ENCODE assay signal across 8 cellular contexts in genomic region chr20:24027229-24027628, GRCh38. TPM values are rescaled to one million over a fixed set of nuclear protein-coding genes. Genes with fewer than 3 reads are reported as not detected.
DNase-seq lines count a peak whose midpoint lies in the region; ATAC-seq and TF ChIP-seq lines count a peak whose summit lies in the region.

No MANE protein-coding gene starts in this region.

- no peak for TF ChIP-seq POLR2A in Peyer's patch (IDR thresholded peaks at IDR 0.05)

- H3K4me1 ChIP-seq in Peyer's patch (no peaks in the 10 kb centered on the region), lung (ENCODE audit: control insufficient read depth in 2 of 2, insufficient read depth in 2 of 2, low read length in 2 of 2) (no peaks in the 10 kb centered on the region)

- peak; percentile 65 for ATAC-seq in GM19324 (IDR thresholded peaks at IDR 0.05; ENCODE audit: low FRiP score, unreplicated experiment)
- ATAC-seq in lung (ENCODE audit: insufficient read depth, low FRiP score) = no peak
- peak; percentile 95 to 97 for ATAC-seq in stimulated activated naive B cell treated with anti-CD40 and anti-IgM and Interleukin-4, amounts not matched to agents 10 μg/mL and 1 μg/mL and 100 μg/mL, for 72 hours (replicated peaks)

- H3K9me3 ChIP-seq in Peyer's patch = peaks cover 0 to 3% (median 0%) of the 10 kb centered on the region in 4 donors
- H3K9me3 ChIP-seq in lung (ENCODE audit: control insufficient read depth in 2 of 2, insufficient read depth in 1 of 2, low read length in 1 of 2) = no peaks in the 10 kb centered on the region

- TF ChIP-seq CTCF in Peyer's patch (IDR thresholded peaks at IDR 0.05) = no peak
- TF ChIP-seq CTCF in lung (IDR thresholded peaks at IDR 0.05; ENCODE audit: control extremely low read depth, extremely low read depth) = no peak

- WGBS in lung, 2 donors = 15 to 21% methylated on average over 6 of the region's 6 CpGs

- H3K4me3 ChIP-seq in Peyer's patch = no peak overlapping the region
- H3K4me3 ChIP-seq in lung = no peak overlapping the region

- H3K36me3 ChIP-seq in Peyer's patch = no peaks in the 10 kb centered on the region
- no peaks in the 10 kb centered on the region for H3K36me3 ChIP-seq in lung (ENCODE audit: control insufficient read depth in 2 of 2, insufficient read depth in 2 of 2, low read length in 2 of 2)

- peak overlapping the region; percentile 49 for H3K27ac Mint-ChIP-seq in stimulated activated naive B cell treated with anti-CD40 and anti-IgM and Interleukin-4, amounts not matched to agents 10 μg/mL and 1 μg/mL and 100 μg/mL, for 72 hours

- peaks cover 10 to 20% of the 10 kb centered on the region in 2 donors for H3K4me1 Mint-ChIP-seq in stimulated activated naive B cell treated with anti-CD40 and anti-IgM and Interleukin-4, amounts not matched to agents 10 μg/mL and 1 μg/mL and 100 μg/mL, for 72 hours

- no peaks in the 10 kb centered on the region for H3K9me3 Mint-ChIP-seq in stimulated activated naive B cell treated with anti-CD40 and anti-IgM and Interleukin-4, amounts not matched to agents 10 μg/mL and 1 μg/mL and 100 μg/mL, for 72 hours

- H3K27ac ChIP-seq in Peyer's patch (peak overlapping the region; percentile 14 to 49 (median 32)), lung (ENCODE audit: low read depth in 1 of 2, low read length in 1 of 2) (peak overlapping the region; percentile 10 to 24)

- H3K36me3 Mint-ChIP-seq in stimulated activated naive B cell treated with anti-CD40 and anti-IgM and Interleukin-4, amounts not matched to agents 10 μg/mL and 1 μg/mL and 100 μg/mL, for 72 hours = no peaks in the 10 kb centered on the region

- peak overlapping the region; percentile 24 to 25 for H3K4me3 Mint-ChIP-seq in stimulated activated naive B cell treated with anti-CD40 and anti-IgM and Interleukin-4, amounts not matched to agents 10 μg/mL and 1 μg/mL and 100 μg/mL, for 72 hours

- no peaks in the 10 kb centered on the region for H3K27me3 ChIP-seq in Peyer's patch
- no peaks in the 10 kb centered on the region for H3K27me3 ChIP-seq in lung (ENCODE audit: control insufficient read depth, insufficient read depth)

- no peaks in the 10 kb centered on the region for H3K27me3 Mint-ChIP-seq in stimulated activated naive B cell treated with anti-CD40 and anti-IgM and Interleukin-4, amounts not matched to agents 10 μg/mL and 1 μg/mL and 100 μg/mL, for 72 hours

- DNase-seq in Peyer's patch (peak in 2 of 3 donors; percentile 73 to 87), lung (ENCODE audit: low spot score) (peak; percentile 42), hippocampal formation (lab: John Stamatoyannopoulos, UW) (no peak), OCI-M2 (lab: John Stamatoyannopoulos, UW; ENCODE audit: unreplicated experiment) (no peak), AML-193 (lab: John Stamatoyannopoulos, UW) (no peak)
- DNase-seq in activated gamma-delta T cell treated with anti-CD3 and anti-CD28 coated beads, Interleukin-2, amount 50 U/mL, for 16 hours (ENCODE audit: low read depth) = peak; percentile 52
- DNase-seq in stimulated activated naive B cell treated with anti-CD40 and anti-IgM and Interleukin-4, amounts not matched to agents 10 μg/mL and 1 μg/mL and 100 μg/mL, for 72 hours = peak; percentile 26

RNA-seq across cellular contexts. Expression of gene GGTLC1, which starts 38.6 kb away (rescaled TPM):
- not detected for total RNA-seq in Peyer's patch
- 10 to 100 TPM in 1 of 2 donors, 1 to 10 TPM in 1; 4.2 to 28.5 TPM for total RNA-seq in lung
- polyA plus RNA-seq in lung = 10 to 100 TPM in 1 of 2 donors, 1 to 10 TPM in 1; 6.4 to 98.4 TPM

Comparison
In these comparisons a context has a peak if more than half of its experiments do, and no peak if none do; other contexts are left out.
1. DNase-seq: peak in Peyer's patch (2 of 3), activated gamma-delta T cell treated with anti-CD3 and anti-CD28 coated beads, Interleukin-2, amount 50 U/mL, for 16 hours (single experiment), lung (single experiment) and stimulated activated naive B cell treated with anti-CD40 and anti-IgM and Interleukin-4, amounts not matched to agents 10 μg/mL and 1 μg/mL and 100 μg/mL, for 72 hours (single experiment); none in hippocampal formation (0 of 2), OCI-M2 (single experiment) and AML-193 (0 of 2).
2. RNA of gene GGTLC1, which starts 38.6 kb away (total RNA-seq): 4.2 to 28.5 TPM in lung; not detected in Peyer's patch; every median in the first group is over 4 times any median in the second.